27 cellular contexts compared by ENCODE assay signal in the genomic region with DNA sequence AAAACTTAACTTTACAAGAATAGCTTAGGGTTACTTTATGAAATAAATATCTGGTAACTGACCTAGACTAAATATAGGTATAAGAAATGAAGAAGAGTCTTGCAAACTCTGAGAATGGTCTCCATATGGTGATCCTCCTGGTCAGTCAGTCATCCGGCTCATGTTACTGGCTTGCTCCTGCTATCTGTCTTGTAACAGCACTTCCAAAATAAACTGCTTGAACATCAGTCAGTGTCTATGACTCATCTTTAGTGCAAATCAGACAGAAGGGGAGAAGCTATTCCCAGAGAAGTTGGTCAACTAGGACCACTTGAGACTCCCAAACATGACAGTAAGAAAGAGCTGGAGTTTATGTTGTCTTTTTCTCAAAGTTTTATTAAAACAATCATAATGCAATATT.
DNase-seq lines count a peak whose midpoint lies in the region; ATAC-seq, FAIRE-seq and TF ChIP-seq lines count a peak whose summit lies in the region.
"Had no signal": no experiment of that assay in that cellular context is flagged by ENCODE, and none has a peak within 500 bp of the region (broad histone marks: within the 10 kb centered on the region; RNA-seq: fewer than 3 reads in every experiment).

No MANE protein-coding gene starts in this region.

- intact Hi-C loops in endothelial cell of umbilical vein (cut with micrococcal nuclease) = no loop called here

- no peaks in the 10 kb centered on the region for H3K79me2 ChIP-seq in endothelial cell of umbilical vein (ENCODE audit: control insufficient read depth, insufficient read depth, low read length)

- no peak overlapping the region for H2AFZ ChIP-seq in endothelial cell of umbilical vein (ENCODE audit: low read depth, low read length)

- no peak overlapping the region for H3K4me3 ChIP-seq in endothelial cell of umbilical vein (replicated peaks in 1 of 3; ENCODE audit: insufficient read depth in 1 of 3, low read depth in 1 of 3, low read length in 3 of 3)
- no peak overlapping the region for H3K4me3 ChIP-seq in small intestine (ENCODE audit: low read depth in 1 of 2, low read length in 2 of 2)
- H3K4me3 ChIP-seq: esophagus squamous epithelium, ovary, upper lobe of left lung had no signal

- no peaks in the 10 kb centered on the region for H3K4me1 Mint-ChIP-seq in activated CD4-positive, alpha-beta memory T cell treated with anti-CD3 and anti-CD28 coated beads, Interleukin-2, amount 10 ng/mL, durations not matched to agents 7 days and 5 days
- H3K4me1 Mint-ChIP-seq: activated CD4-positive, alpha-beta T cell treated with anti-CD3 and anti-CD28 coated beads for 36 hours; activated naive CD4-positive, alpha-beta T cell treated with anti-CD3 and anti-CD28 coated beads, Interleukin-2, amount 50 U/mL, for 24 hours; immature natural killer cell had no signal

- ATAC-seq in HG03280 (IDR thresholded peaks at IDR 0.05; ENCODE audit: unreplicated experiment) = no peak
- ATAC-seq in GM18517 (IDR thresholded peaks at IDR 0.05; ENCODE audit: unreplicated experiment) = no peak
- ATAC-seq: activated CD4-positive, alpha-beta T cell treated with anti-CD3 and anti-CD28 coated beads for 36 hours; left ventricle myocardium superior; natural killer cell treated with Interleukin-12 subunit alpha and Interleukin-12 subunit beta and Interleukin-15 and Interleukin-18, amount 100 ng/mL, for 72 hours had no signal

- peaks cover 23% of the 10 kb centered on the region for H3K9me3 Mint-ChIP-seq in activated CD4-positive, alpha-beta memory T cell treated with anti-CD3 and anti-CD28 coated beads, Interleukin-2, amount 10 ng/mL, durations not matched to agents 7 days and 5 days
- H3K9me3 Mint-ChIP-seq: activated naive CD4-positive, alpha-beta T cell treated with anti-CD3 and anti-CD28 coated beads, Interleukin-2, amount 50 U/mL, for 24 hours; H9 had no signal

- H3K9me3 ChIP-seq in endothelial cell of umbilical vein (replicated peaks; ENCODE audit: control insufficient read depth, insufficient read depth, low read length) = no peaks in the 10 kb centered on the region
- no peaks in the 10 kb centered on the region for H3K9me3 ChIP-seq in small intestine (ENCODE audit: control insufficient read depth, low read depth)
- H3K9me3 ChIP-seq: ovary had no signal

- H3K36me3 ChIP-seq in endothelial cell of umbilical vein (ENCODE audit: control insufficient read depth in 2 of 2, extremely low read depth in 1 of 2, insufficient read depth in 2 of 2, low read length in 2 of 2) = no peaks in the 10 kb centered on the region
- no peaks in the 10 kb centered on the region for H3K36me3 ChIP-seq in small intestine (ENCODE audit: control insufficient read depth in 2 of 2, insufficient read depth in 2 of 2, low read length in 2 of 2)
- H3K36me3 ChIP-seq: esophagus squamous epithelium, ovary, upper lobe of left lung had no signal

- DNase-seq in ELR (ENCODE audit: low read depth) (peak; percentile 7), OCI-M1 (lab: John Stamatoyannopoulos, UW) (peak; percentile 14), endothelial cell of umbilical vein (ENCODE audit: low read depth, low spot score) (no peak), kidney glomerular epithelial cell (lab: John Stamatoyannopoulos, UW) (peak; percentile 10), small intestine (no peak)
- no peak for DNase-seq in activated CD4-positive, alpha-beta memory T cell treated with anti-CD3 and anti-CD28 coated beads, Interleukin-2, amount 10 ng/mL, durations not matched to agents 7 days and 5 days
- DNase-seq: ACHN; activated CD4-positive, alpha-beta T cell treated with anti-CD3 and anti-CD28 coated beads for 36 hours; esophagus squamous epithelium; H9; immature natural killer cell; left ventricle myocardium superior; midbrain; NCI-H1092 treated with DMSO at 0.1 percent for 48 hours; NCI-H1930; NCI-H2227 treated with DMSO at 0.1 percent for 48 hours; ovary; SIG-M5; upper lobe of left lung had no signal

- no peaks in the 10 kb centered on the region for H3K36me3 Mint-ChIP-seq in activated CD4-positive, alpha-beta memory T cell treated with anti-CD3 and anti-CD28 coated beads, Interleukin-2, amount 10 ng/mL, durations not matched to agents 7 days and 5 days (ENCODE audit: low read depth)
- H3K36me3 Mint-ChIP-seq: activated naive CD4-positive, alpha-beta T cell treated with anti-CD3 and anti-CD28 coated beads, Interleukin-2, amount 50 U/mL, for 24 hours; immature natural killer cell had no signal

- H3K27ac Mint-ChIP-seq in activated CD4-positive, alpha-beta memory T cell treated with anti-CD3 and anti-CD28 coated beads, Interleukin-2, amount 10 ng/mL, durations not matched to agents 7 days and 5 days = no peak overlapping the region
- H3K27ac Mint-ChIP-seq: activated CD4-positive, alpha-beta T cell treated with anti-CD3 and anti-CD28 coated beads for 36 hours; activated naive CD4-positive, alpha-beta T cell treated with anti-CD3 and anti-CD28 coated beads, Interleukin-2, amount 50 U/mL, for 24 hours; H9; immature natural killer cell; natural killer cell treated with Interleukin-12 subunit alpha and Interleukin-12 subunit beta and Interleukin-15 and Interleukin-18, amount 100 ng/mL, for 72 hours; T-helper 1 cell treated with Interleukin-12 subunit alpha and Interleukin-12 subunit beta and Interleukin-4 antibody, amounts not matched to agents 30 μg/mL and 1 μg/mL, for 36 hours had no signal

- no peak overlapping the region for H3K9ac ChIP-seq in endothelial cell of umbilical vein (replicated peaks; ENCODE audit: extremely low read depth, insufficient read depth, low read length)

- no peaks in the 10 kb centered on the region for H3K27me3 ChIP-seq in endothelial cell of umbilical vein (ENCODE audit: control insufficient read depth in 2 of 2, insufficient read depth in 2 of 2, low read length in 2 of 2)
- H3K27me3 ChIP-seq in small intestine (ENCODE audit: control insufficient read depth in 2 of 2, insufficient read depth in 2 of 2, low read length in 2 of 2) = no peaks in the 10 kb centered on the region
- H3K27me3 ChIP-seq: esophagus squamous epithelium, ovary, upper lobe of left lung had no signal

- H3K4me2 ChIP-seq in endothelial cell of umbilical vein (ENCODE audit: insufficient read depth, low read length) = no peak overlapping the region

- POLR2A ChIA-PET in endothelial cell of umbilical vein (lab: Charles Lee) = no interaction called here
- POLR2A ChIA-PET in activated CD4-positive, alpha-beta memory T cell treated with anti-CD3 and anti-CD28 coated beads, Interleukin-2, amount 10 ng/mL, durations not matched to agents 7 days and 5 days (lab: Charles Lee) = no interaction called here

- no peaks in the 10 kb centered on the region for H3K27me3 Mint-ChIP-seq in activated CD4-positive, alpha-beta memory T cell treated with anti-CD3 and anti-CD28 coated beads, Interleukin-2, amount 10 ng/mL, durations not matched to agents 7 days and 5 days
- H3K27me3 Mint-ChIP-seq: activated CD4-positive, alpha-beta T cell treated with anti-CD3 and anti-CD28 coated beads for 36 hours; activated naive CD4-positive, alpha-beta T cell treated with anti-CD3 and anti-CD28 coated beads, Interleukin-2, amount 50 U/mL, for 24 hours; natural killer cell treated with Interleukin-12 subunit alpha and Interleukin-12 subunit beta and Interleukin-15 and Interleukin-18, amount 100 ng/mL, for 72 hours had no signal

- TF ChIP-seq CTCF in endothelial cell of umbilical vein (IDR thresholded peaks at IDR 0.05; ENCODE audit: extremely low read depth in 1 of 2, insufficient read depth in 1 of 2, low read depth in 1 of 2, low read length in 2 of 2) = no peak

- no peaks in the 10 kb centered on the region for H3K9me1 ChIP-seq in endothelial cell of umbilical vein (replicated peaks; ENCODE audit: control insufficient read depth, extremely low read depth, insufficient read depth, low read length)

- H3K4me1 ChIP-seq in endothelial cell of umbilical vein (ENCODE audit: control insufficient read depth, extremely low read depth, insufficient read depth, low read length) (no peaks in the 10 kb centered on the region), small intestine (ENCODE audit: control insufficient read depth in 2 of 2, insufficient read depth in 1 of 2, low read depth in 1 of 2, low read length in 1 of 2) (no peaks in the 10 kb centered on the region)
- H3K4me1 ChIP-seq: esophagus squamous epithelium, upper lobe of left lung had no signal

- no peaks in the 10 kb centered on the region for H4K20me1 ChIP-seq in endothelial cell of umbilical vein (replicated peaks; ENCODE audit: control insufficient read depth, extremely low read depth, insufficient read depth, low read length)

- WGBS in small intestine, 3 donors = 81 to 97% (median 88%) methylated on average over 1 of the region's 1 CpG

- FAIRE-seq in endothelial cell of umbilical vein (lab: Jason Lieb, UNC) = no peak
- FAIRE-seq in small intestine (lab: Jason Lieb, UNC) = no peak
- FAIRE-seq: colon, D721Med had no signal

- no peak for TF ChIP-seq POLR2A in endothelial cell of umbilical vein (IDR thresholded peaks at IDR 0.05; ENCODE audit: low read depth, low read length)

- no peak overlapping the region for H3K27ac ChIP-seq in endothelial cell of umbilical vein (ENCODE audit: insufficient read depth, low read depth, low read length)
- no peak overlapping the region for H3K27ac ChIP-seq in small intestine (ENCODE audit: low read depth in 1 of 2, low read length in 1 of 2)
- H3K27ac ChIP-seq: C4-2B, esophagus squamous epithelium, ovary, upper lobe of left lung had no signal

- dilution Hi-C loops in endothelial cell of umbilical vein (cut with MboI; ENCODE audit: extremely low pct_ligation_motif_present, low sequenced_read_pairs) = no loop called here

- CTCF ChIA-PET in endothelial cell of umbilical vein (lab: Charles Lee) = no interaction called here
- CTCF ChIA-PET in activated CD4-positive, alpha-beta memory T cell treated with anti-CD3 and anti-CD28 coated beads, Interleukin-2, amount 10 ng/mL, durations not matched to agents 7 days and 5 days (lab: Charles Lee) = no interaction called here

- BruUV-seq in endothelial cell of umbilical vein (replicated peaks; lab: Mats Ljungman, UMichigan) = no TSS peak

- no peak overlapping the region for H3K4me3 Mint-ChIP-seq in activated CD4-positive, alpha-beta memory T cell treated with anti-CD3 and anti-CD28 coated beads, Interleukin-2, amount 10 ng/mL, durations not matched to agents 7 days and 5 days
- H3K4me3 Mint-ChIP-seq: activated CD4-positive, alpha-beta T cell treated with anti-CD3 and anti-CD28 coated beads for 36 hours; activated naive CD4-positive, alpha-beta T cell treated with anti-CD3 and anti-CD28 coated beads, Interleukin-2, amount 50 U/mL, for 24 hours; H9; immature natural killer cell; natural killer cell treated with Interleukin-12 subunit alpha and Interleukin-12 subunit beta and Interleukin-15 and Interleukin-18, amount 100 ng/mL, for 72 hours; T-helper 1 cell treated with Interleukin-12 subunit alpha and Interleukin-12 subunit beta and Interleukin-4 antibody, amounts not matched to agents 30 μg/mL and 1 μg/mL, for 36 hours had no signal

TF ChIP-seq in endothelial cell of umbilical vein, 7 proteins besides CTCF, POLR2A, EP300 and RAD21:
- TF ChIP-seq GATA2 (IDR thresholded peaks at IDR 0.05; ENCODE audit: insufficient read depth, insufficient read length, low read depth, low read length) = no peak
- peak; percentile 12 for TF ChIP-seq JUN (IDR thresholded peaks at IDR 0.05; ENCODE audit: borderline replicate concordance, insufficient read depth, insufficient read length, low read depth)

Comparison
In these comparisons a context has a peak if more than half of its experiments do, and no peak if none do; other contexts are left out.
1. DNase-seq: peak in ELR (single experiment), OCI-M1 (single experiment) and kidney glomerular epithelial cell (single experiment); none in endothelial cell of umbilical vein (single experiment), activated CD4-positive, alpha-beta memory T cell treated with anti-CD3 and anti-CD28 coated beads, Interleukin-2, amount 10 ng/mL, durations not matched to agents 7 days and 5 days (single experiment) and small intestine (single experiment).